ENCODE assay signal across 10 cellular contexts in genomic region chr16:84088695-84089395, GRCh38. TPM values are rescaled to one million over a fixed set of nuclear protein-coding genes. Genes with fewer than 3 reads are reported as not detected.
DNase-seq lines count a peak whose midpoint lies in the region; ATAC-seq, FAIRE-seq and TF ChIP-seq lines count a peak whose summit lies in the region.
"Had no signal": no experiment of that assay in that cellular context is flagged by ENCODE, and none has a peak within 500 bp of the region (broad histone marks: within the 10 kb centered on the region; RNA-seq: fewer than 3 reads in every experiment).

No MANE protein-coding gene starts in this region.

- H3K4me3 ChIP-seq in OCI-LY1 (ENCODE audit: low read depth, low read length, poor library complexity, severe bottlenecking) (peak overlapping the region; percentile 31), small intestine (ENCODE audit: low read depth in 1 of 2, low read length in 2 of 2) (no peak overlapping the region), smooth muscle cell (no peak overlapping the region), brain microvascular endothelial cell (ENCODE audit: low read depth, low read length) (no peak overlapping the region)
- H3K4me3 ChIP-seq: lung, SJSA1 had no signal

- H3K36me3 ChIP-seq in OCI-LY1 (ENCODE audit: insufficient read depth, low read length) (peaks cover 62% of the 10 kb centered on the region), small intestine (ENCODE audit: control insufficient read depth in 2 of 2, insufficient read depth in 2 of 2, low read length in 2 of 2) (peaks cover 24 to 33% of the 10 kb centered on the region in 2 donors), smooth muscle cell (ENCODE audit: low read depth) (no peaks in the 10 kb centered on the region), brain microvascular endothelial cell (replicated peaks) (peaks cover 45% of the 10 kb centered on the region)

- ATAC-seq in GM18861 (IDR thresholded peaks at IDR 0.05; ENCODE audit: unreplicated experiment) = peak; percentile 65
- peak; percentile 81 for ATAC-seq in HG02840 (IDR thresholded peaks at IDR 0.05; ENCODE audit: low FRiP score, unreplicated experiment)
- no peak for ATAC-seq in foreskin keratinocyte

- peaks cover 7% of the 10 kb centered on the region; the same call in 1 of the 2 replicates for H3F3A ChIP-seq in OCI-LY1 (ENCODE audit: insufficient read depth, low read length)
- no peaks in the 10 kb centered on the region for H3F3A ChIP-seq in smooth muscle cell (ENCODE audit: low read depth)

- DNase-seq in activated naive CD4-positive, alpha-beta T cell treated with anti-CD3 and anti-CD28 coated beads, Interleukin-2, amount 50 U/mL, for 16 hours = peak; percentile 60
- DNase-seq in small intestine = peak; percentile 11
- no peak for DNase-seq in smooth muscle cell (lab: John Stamatoyannopoulos, UW; ENCODE audit: unreplicated experiment)
- DNase-seq in foreskin keratinocyte = no peak
- no peak for DNase-seq in brain microvascular endothelial cell

- H4K20me1 ChIP-seq in OCI-LY1 (ENCODE audit: insufficient read depth, low read length) = no peaks in the 10 kb centered on the region
- peaks cover 4% of the 10 kb centered on the region for H4K20me1 ChIP-seq in smooth muscle cell (ENCODE audit: low read depth)

- H3K79me2 ChIP-seq in OCI-LY1 (ENCODE audit: insufficient read depth, low read length) (no peaks in the 10 kb centered on the region), smooth muscle cell (ENCODE audit: low read depth) (no peaks in the 10 kb centered on the region)

- in situ Hi-C loops in brain microvascular endothelial cell (cut with HindIII; ENCODE audit: low pct_ligation_motif_present, low sequenced_read_pairs) = no loop called here

- H2AFZ ChIP-seq in OCI-LY1 (ENCODE audit: low read length) (no peak overlapping the region), smooth muscle cell (ENCODE audit: low read depth) (no peak overlapping the region)

- FAIRE-seq in small intestine (lab: Jason Lieb, UNC) = no peak

- H3K9me3 ChIP-seq in OCI-LY1 (ENCODE audit: low read length) (no peaks in the 10 kb centered on the region), small intestine (ENCODE audit: control insufficient read depth, low read depth) (no peaks in the 10 kb centered on the region), smooth muscle cell (replicated peaks; ENCODE audit: low read depth) (no peaks in the 10 kb centered on the region)
- H3K9me3 ChIP-seq: SJSA1 had no signal

- H3K27me3 ChIP-seq in OCI-LY1 (ENCODE audit: insufficient read depth, low read length) = no peaks in the 10 kb centered on the region
- H3K27me3 ChIP-seq in small intestine (ENCODE audit: control insufficient read depth in 2 of 2, insufficient read depth in 2 of 2, low read length in 2 of 2) = no peaks in the 10 kb centered on the region
- no peaks in the 10 kb centered on the region for H3K27me3 ChIP-seq in smooth muscle cell (ENCODE audit: low read depth)
- no peaks in the 10 kb centered on the region for H3K27me3 ChIP-seq in foreskin keratinocyte
- no peaks in the 10 kb centered on the region for H3K27me3 ChIP-seq in brain microvascular endothelial cell (replicated peaks)
- H3K27me3 ChIP-seq: SJSA1 had no signal

- H3K4me2 ChIP-seq in OCI-LY1 (ENCODE audit: low read length) = peak overlapping the region; percentile 58
- no peak overlapping the region for H3K4me2 ChIP-seq in smooth muscle cell

- WGBS in small intestine, 3 donors = 59 to 78% (median 71%) methylated on average over 15 of the region's 15 CpGs
- 94% methylated on average over 15 of the region's 15 CpGs for WGBS in smooth muscle cell (ENCODE audit: low lambda C conversion rate)

- H3K9me2 ChIP-seq in OCI-LY1 (ENCODE audit: low read depth, low read length) = no peaks in the 10 kb centered on the region

- peak overlapping the region; percentile 96 for H3K27ac ChIP-seq in OCI-LY1 (ENCODE audit: low read depth, low read length, poor library complexity, severe bottlenecking)
- H3K27ac ChIP-seq in small intestine (ENCODE audit: low read depth in 1 of 2, low read length in 1 of 2) = peak overlapping the region in 1 of 2 donors; percentile 37
- H3K27ac ChIP-seq in smooth muscle cell (ENCODE audit: low read depth) = no peak overlapping the region
- H3K27ac ChIP-seq in foreskin keratinocyte = no peak overlapping the region
- H3K27ac ChIP-seq in brain microvascular endothelial cell = no peak overlapping the region
- H3K27ac ChIP-seq: SJSA1 had no signal

- H3K4me1 ChIP-seq in OCI-LY1 (ENCODE audit: insufficient read depth, low read length, severe bottlenecking) (peaks cover 74% of the 10 kb centered on the region), small intestine (ENCODE audit: control insufficient read depth in 2 of 2, insufficient read depth in 1 of 2, low read depth in 1 of 2, low read length in 1 of 2) (no peaks in the 10 kb centered on the region), smooth muscle cell (ENCODE audit: low read depth) (no peaks in the 10 kb centered on the region), foreskin keratinocyte (no peaks in the 10 kb centered on the region)
- H3K4me1 ChIP-seq: SJSA1 had no signal

- H3K9ac ChIP-seq in OCI-LY1 (ENCODE audit: low read length) = peak overlapping the region; percentile 34; the same call in 1 of the 2 replicates
- H3K9ac ChIP-seq in smooth muscle cell (ENCODE audit: low read depth) = no peak overlapping the region

- peak; percentile 52 for TF ChIP-seq CTCF in OCI-LY1 (IDR thresholded peaks at IDR 0.05; ENCODE audit: low read length)
- no peak for TF ChIP-seq CTCF in smooth muscle cell (IDR thresholded peaks at IDR 0.05; ENCODE audit: borderline replicate concordance, insufficient read depth, poor library complexity, severe bottlenecking)
- TF ChIP-seq CTCF in foreskin keratinocyte (conservative IDR thresholded peaks at IDR 0.05) = no peak
- TF ChIP-seq CTCF in brain microvascular endothelial cell (IDR thresholded peaks at IDR 0.05; ENCODE audit: low read depth, low read length, missing control alignments) = no peak

RNA-seq across cellular contexts. Expression of gene MBTPS1, which starts 27.9 kb away (rescaled TPM):
- polyA plus RNA-seq in small intestine (10 to 100 TPM; 24.0 to 40.9 (median 30.4) TPM), smooth muscle cell (60.6 and 68.9 TPM in 2 replicates), foreskin keratinocyte (32.1 and 36.1 TPM in 2 replicates)
- total RNA-seq in smooth muscle cell (51.9 and 52.2 TPM in 2 replicates), foreskin keratinocyte (54.8 and 56.4 TPM in 2 replicates)

RNA-seq across cellular contexts. Expression of gene SLC38A8, which starts 46.2 kb away (rescaled TPM):
- under 1 TPM in 1 of 3 donors, not detected in 2; 0.33 TPM for polyA plus RNA-seq in small intestine
- total RNA-seq in smooth muscle cell = not detected in 2 replicates
- polyA plus RNA-seq in smooth muscle cell = not detected in 2 replicates
- total RNA-seq in foreskin keratinocyte = not detected in 2 replicates
- polyA plus RNA-seq in foreskin keratinocyte = not detected in 2 replicates
- total RNA-seq: lung, SJSA1 had no signal

RNA-seq across cellular contexts. Expression of gene HSDL1, which starts 56.1 kb away (rescaled TPM):
- polyA plus RNA-seq in small intestine (10 to 100 TPM in 1 of 3 donors, 1 to 10 TPM in 2; 7.1 to 11.3 (median 9.4) TPM), smooth muscle cell (15.4 and 20.4 TPM in 2 replicates), foreskin keratinocyte (7.8 and 8.1 TPM in 2 replicates)
- total RNA-seq in smooth muscle cell (27.3 and 32.6 TPM in 2 replicates), foreskin keratinocyte (13.6 and 15.7 TPM in 2 replicates)

RNA-seq across cellular contexts. Expression of gene DNAAF1, which starts 56.3 kb away (rescaled TPM):
- polyA plus RNA-seq in small intestine (1 to 10 TPM in 1 of 3 donors, under 1 TPM in 1, not detected in 1; 0.72 to 2.0 TPM), smooth muscle cell (0.06 TPM in 1 of 2 replicates, not detected in the other), foreskin keratinocyte (not detected in 2 replicates)
- total RNA-seq in smooth muscle cell (0.09 TPM in 1 of 2 replicates, not detected in the other), foreskin keratinocyte (not detected in 2 replicates)
- total RNA-seq: SJSA1 had no signal

Comparison
In these comparisons a context has a peak if more than half of its experiments do, and no peak if none do; other contexts are left out.
1. DNase-seq: peak in activated naive CD4-positive, alpha-beta T cell treated with anti-CD3 and anti-CD28 coated beads, Interleukin-2, amount 50 U/mL, for 16 hours (single experiment) and small intestine (single experiment); none in smooth muscle cell (single experiment), foreskin keratinocyte (0 of 2) and brain microvascular endothelial cell (single experiment).